21 cellular contexts compared by ENCODE assay signal in the genomic region with DNA sequence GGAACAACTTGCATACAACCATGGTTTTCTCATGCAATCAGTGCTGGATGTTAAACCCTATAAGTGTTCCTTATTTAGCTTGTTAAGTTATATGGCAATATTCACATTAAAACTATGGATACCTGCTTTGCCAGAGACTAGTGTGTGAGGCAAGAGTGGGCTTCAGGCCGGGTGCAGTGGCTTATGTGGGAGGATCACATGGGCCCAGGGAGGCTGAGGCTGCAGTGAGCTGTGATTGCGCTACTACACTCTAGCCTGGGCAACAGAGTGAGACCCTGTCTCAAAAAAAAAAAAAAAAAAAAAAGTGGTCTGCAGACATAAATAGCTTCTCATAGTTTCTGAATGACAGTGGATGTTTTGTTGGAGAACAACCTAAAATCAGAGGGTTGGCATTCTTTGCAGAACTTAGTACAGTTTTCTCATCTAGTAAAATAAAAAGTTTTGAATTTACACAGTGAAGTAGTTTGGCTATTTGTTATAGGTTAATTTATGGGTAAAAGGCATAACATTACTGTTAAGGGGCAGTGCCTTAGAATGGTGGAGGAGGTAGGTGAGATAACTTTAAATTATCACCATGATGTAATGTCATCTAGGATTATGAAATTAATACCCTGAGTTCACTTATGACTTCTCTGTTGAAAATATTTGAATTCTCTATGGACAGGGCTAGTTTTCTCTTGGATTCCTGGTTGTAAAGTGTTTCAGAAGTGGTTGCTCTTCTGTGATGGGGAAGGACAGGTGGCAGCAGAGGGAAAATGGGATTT. TPM values are rescaled to one million over a fixed set of nuclear protein-coding genes. Genes with fewer than 3 reads are reported as not detected.
DNase-seq lines count a peak whose midpoint lies in the region; ATAC-seq and TF ChIP-seq lines count a peak whose summit lies in the region.
"Had no signal": no experiment of that assay in that cellular context is flagged by ENCODE, and none has a peak within 500 bp of the region (broad histone marks: within the 10 kb centered on the region; RNA-seq: fewer than 3 reads in every experiment).

No MANE protein-coding gene starts in this region.

- 92% methylated on average over 2 of the region's 2 CpGs for WGBS in hepatocyte (ENCODE audit: low lambda C conversion rate, missing lambda C conversion rate)

- no peak for TF ChIP-seq CTCF in hepatocyte (IDR thresholded peaks at IDR 0.05; ENCODE audit: poor library complexity)
- TF ChIP-seq CTCF in RWPE1 (conservative IDR thresholded peaks at IDR 0.05; ENCODE audit: low read depth): no peak

- H3K27me3 ChIP-seq in BLaER1 treated with 17β-estradiol and CSF1 and Interleukin-3, amounts not matched to agents 10 nM and 100 nM: no peaks in the 10 kb centered on the region
- H3K27me3 ChIP-seq in hepatocyte: no peaks in the 10 kb centered on the region
- H3K27me3 ChIP-seq: body of pancreas, upper lobe of right lung had no signal

- H3K4me2 ChIP-seq in BLaER1 treated with 17β-estradiol and CSF1 and Interleukin-3, amounts not matched to agents 10 nM and 100 nM: peak overlapping the region in 7 of 11 experiments; percentile 12 to 89 (median 81); a peak in 8 of 22 replicates
- H3K4me2 ChIP-seq in hepatocyte: peak overlapping the region; percentile 82

- peaks cover 100% of the 10 kb centered on the region for H3K79me2 ChIP-seq in hepatocyte

- CTCF ChIA-PET in RWPE1 (lab: Yijun Ruan, JAX): interaction anchor here (0.6 to 0.7 kb wide), 3 partner anchors 109 to 398 kb away, joined by 3 to 5 read pairs (median 3); no protein-coding TSS in a partner anchor

- peaks cover 0 to 7% (median 0%) of the 10 kb centered on the region in 11 experiments; a peak in 3 of 22 replicates for H3K9me3 ChIP-seq in BLaER1 treated with 17β-estradiol and CSF1 and Interleukin-3, amounts not matched to agents 10 nM and 100 nM (replicated peaks in 1 of 11)
- H3K9me3 ChIP-seq in hepatocyte (ENCODE audit: low read depth): no peaks in the 10 kb centered on the region
- H3K9me3 ChIP-seq: body of pancreas, upper lobe of right lung had no signal

- ATAC-seq in GM18909 (IDR thresholded peaks at IDR 0.05; ENCODE audit: poor library complexity, unreplicated experiment) (no peak), GM19328 (IDR thresholded peaks at IDR 0.05; ENCODE audit: unreplicated experiment) (no peak)
- ATAC-seq: body of pancreas, upper lobe of right lung had no signal

- H3K36me3 ChIP-seq in BLaER1 treated with 17β-estradiol and CSF1 and Interleukin-3, amounts not matched to agents 10 nM and 100 nM: peaks cover 0 to 27% (median 5%) of the 10 kb centered on the region in 11 experiments; a peak in 7 of 22 replicates
- no peaks in the 10 kb centered on the region for H3K36me3 ChIP-seq in hepatocyte (replicated peaks; ENCODE audit: insufficient read depth, low read depth)
- H3K36me3 ChIP-seq: upper lobe of right lung had no signal

- H3K4me3 ChIP-seq in BLaER1 treated with 17β-estradiol and CSF1 and Interleukin-3, amounts not matched to agents 10 nM and 100 nM: no peak overlapping the region
- H3K4me3 ChIP-seq in hepatocyte: no peak overlapping the region
- H3K4me3 ChIP-seq: body of pancreas, lung, upper lobe of right lung had no signal

- no peak overlapping the region for H2AFZ ChIP-seq in hepatocyte

- H3K4me1 ChIP-seq in BLaER1 treated with 17β-estradiol and CSF1 and Interleukin-3, amounts not matched to agents 10 nM and 100 nM: peaks cover 36 to 72% (median 54%) of the 10 kb centered on the region in 10 experiments
- H3K4me1 ChIP-seq in hepatocyte (ENCODE audit: insufficient read depth): peaks cover 22% of the 10 kb centered on the region

- H3K9me2 ChIP-seq in hepatocyte (replicated peaks; ENCODE audit: insufficient read depth): no peaks in the 10 kb centered on the region

- DNase-seq in AML-193 (lab: John Stamatoyannopoulos, UW) (peak; percentile 10 to 19), OCI-M1 (lab: John Stamatoyannopoulos, UW) (peak; percentile 35), hepatocyte (ENCODE audit: low spot score) (no peak), RWPE1 (ENCODE audit: low spot score) (no peak)
- DNase-seq: activated CD4-positive, alpha-beta T cell treated with anti-CD3 and anti-CD28 coated beads for 48 hours; activated T-cell treated with anti-CD3 and anti-CD28 coated beads, Interleukin-2, amount 50 U/mL, for 24 hours; body of pancreas; hypothalamus; NCI-H1105 treated with DMSO at 0.1 percent for 48 hours; NCI-H187 treated with DMSO at 0.1 percent for 48 hours; NCI-H524 treated with DMSO at 0.1 percent for 48 hours; SIG-M5; stimulated activated CD4-positive, alpha-beta T cell treated with anti-CD3 and anti-CD28 coated beads, Interleukin-4, amount 100 ng/mL, for 4 hours; T-helper 9 cell; upper lobe of right lung had no signal

- POLR2A ChIA-PET in RWPE1 (lab: Yijun Ruan, JAX; ENCODE audit: low non-redundant PET): no interaction called here

- no peak overlapping the region for H3K27ac ChIP-seq in BLaER1 treated with 17β-estradiol and CSF1 and Interleukin-3, amounts not matched to agents 10 nM and 100 nM
- H3K27ac ChIP-seq in hepatocyte (no peak overlapping the region), RWPE1 (no peak overlapping the region)
- H3K27ac ChIP-seq: body of pancreas, C4-2B, upper lobe of right lung, VCaP had no signal

- H3K9ac ChIP-seq in BLaER1 treated with 17β-estradiol and CSF1 and Interleukin-3, amounts not matched to agents 10 nM and 100 nM: no peak overlapping the region

- H4K20me1 ChIP-seq in BLaER1 treated with 17β-estradiol and CSF1 and Interleukin-3, amounts not matched to agents 10 nM and 100 nM: peaks cover 27 to 92% (median 68%) of the 10 kb centered on the region in 11 experiments; a peak in 20 of 22 replicates
- H4K20me1 ChIP-seq in hepatocyte (ENCODE audit: insufficient read depth, poor library complexity, severe bottlenecking): peaks cover 35% of the 10 kb centered on the region

RNA-seq across cellular contexts. Expression of a gene that starts 5.3 kb away (rescaled TPM):
- 97.9 and 99.1 TPM in 2 replicates for total RNA-seq in hepatocyte
- polyA plus RNA-seq in hepatocyte: 32.7 and 40.9 TPM in 2 replicates

Comparison
In these comparisons a context has a peak if more than half of its experiments do, and no peak if none do; other contexts are left out.
1. DNase-seq: peak in AML-193 (2 of 2) and OCI-M1 (single experiment); none in hepatocyte (single experiment) and RWPE1 (single experiment).